Comparison of ENCODE assay signal across 1 cellular context in genomic region chr7:134108803-134109202, GRCh38.
TF ChIP-seq lines count a peak whose summit lies in the region.

No MANE protein-coding gene starts in this region.

TF ChIP-seq in A549, 52 proteins besides CTCF, POLR2A, EP300 and RAD21 (continued from another document):
- TF ChIP-seq REST (IDR thresholded peaks at IDR 0.05), result no peak
TF ChIP-seq in A549: peak in this region for 1.
